Comparison of ENCODE assay signal across 1 cellular context in the genomic region with DNA sequence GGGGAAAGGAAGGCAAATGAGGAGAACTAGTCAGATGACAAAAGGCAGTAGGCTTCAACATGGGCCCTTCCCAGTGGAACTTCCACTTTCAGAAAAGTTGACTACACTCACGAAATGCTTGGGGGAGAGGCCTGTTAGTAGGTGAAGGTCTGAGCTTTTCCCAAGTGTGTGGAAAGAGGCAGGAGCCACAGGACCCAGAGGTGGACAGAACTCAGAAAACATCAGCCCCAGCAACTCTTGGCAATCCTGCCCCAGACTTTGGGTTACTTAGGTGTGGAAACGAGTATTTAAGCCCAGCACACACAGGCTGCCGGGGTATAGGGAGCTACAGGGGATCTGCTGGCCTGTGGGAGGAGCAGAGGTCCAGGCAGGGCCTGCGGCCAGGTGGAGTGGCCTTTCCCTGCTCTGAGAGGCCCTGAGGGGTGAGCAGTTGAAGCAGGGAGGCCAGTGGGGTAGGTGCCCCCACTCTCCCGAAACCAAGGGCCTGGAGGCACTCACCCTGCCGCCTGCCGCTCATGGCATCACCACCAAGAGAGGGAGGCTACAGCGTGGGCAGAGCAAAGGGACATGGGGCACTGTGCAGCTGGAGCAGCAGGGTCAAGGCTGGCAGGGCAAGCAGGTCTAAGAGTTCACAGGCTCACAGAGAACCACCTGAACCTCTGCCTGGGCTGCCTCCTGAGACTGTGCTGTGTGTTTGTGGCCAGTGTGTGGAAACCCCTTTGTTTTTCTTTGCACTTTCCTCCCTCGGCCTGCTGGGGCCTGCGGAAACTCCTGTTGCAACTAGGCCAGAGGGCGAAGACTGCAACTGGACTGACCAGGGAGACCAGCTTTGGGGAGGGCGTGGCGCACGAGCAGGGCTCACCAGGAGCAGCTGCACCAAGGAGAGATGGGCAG.
TF ChIP-seq lines count a peak whose summit lies in the region.

No MANE protein-coding gene starts in this region.

TF ChIP-seq in IMR-90, 13 proteins besides CTCF, POLR2A, EP300 and RAD21:
- TF ChIP-seq BHLHE40 (IDR thresholded peaks at IDR 0.05; ENCODE audit: low read depth, low read length), result no peak
- no peak for TF ChIP-seq RCOR1 (IDR thresholded peaks at IDR 0.05; ENCODE audit: insufficient replicate concordance, low read length)
- no peak for TF ChIP-seq FOS (IDR thresholded peaks at IDR 0.05; ENCODE audit: low read depth, low read length)
- TF ChIP-seq ELK1 (IDR thresholded peaks at IDR 0.05; ENCODE audit: borderline replicate concordance, low read depth, low read length), result no peak
- no peak for TF ChIP-seq RFX5 (IDR thresholded peaks at IDR 0.05; ENCODE audit: low read depth, low read length)
- TF ChIP-seq CHD1 (IDR thresholded peaks at IDR 0.05; ENCODE audit: low read depth, low read length), result no peak
- TF ChIP-seq MAFK (IDR thresholded peaks at IDR 0.05; ENCODE audit: low read depth, low read length), result no peak
- TF ChIP-seq MXI1 (IDR thresholded peaks at IDR 0.05; ENCODE audit: borderline replicate concordance, low read depth, low read length), result no peak
- no peak for TF ChIP-seq MAZ (IDR thresholded peaks at IDR 0.05; ENCODE audit: borderline replicate concordance, low read depth, low read length)
- no peak for TF ChIP-seq NFE2L2 (IDR thresholded peaks at IDR 0.05; ENCODE audit: low read depth, low read length)
- no peak for TF ChIP-seq USF2 (IDR thresholded peaks at IDR 0.05; ENCODE audit: low read depth, low read length)
- TF ChIP-seq CEBPB (IDR thresholded peaks at IDR 0.05; ENCODE audit: low read depth, low read length), result no peak
- TF ChIP-seq SMC3 (IDR thresholded peaks at IDR 0.05; ENCODE audit: low read depth, low read length), result no peak
